12 cellular contexts compared by ENCODE assay signal in genomic region chr5:21236896-21237830, GRCh38.
DNase-seq lines count a peak whose midpoint lies in the region; ATAC-seq and TF ChIP-seq lines count a peak whose summit lies in the region.
"Had no signal": no experiment of that assay in that cellular context is flagged by ENCODE, and none has a peak within 500 bp of the region (broad histone marks: within the 10 kb centered on the region; RNA-seq: fewer than 3 reads in every experiment).

No MANE protein-coding gene starts in this region.

- H2AFZ ChIP-seq in smooth muscle cell (ENCODE audit: low read depth), result peak overlapping the region; percentile 8

- peak overlapping the region; percentile 52 for H3K4me2 ChIP-seq in smooth muscle cell

- H3K9ac ChIP-seq in SK-N-MC (ENCODE audit: insufficient read length) (peak overlapping the region; percentile 56), smooth muscle cell (ENCODE audit: low read depth) (peak overlapping the region; percentile 8)

- H3K27ac ChIP-seq in SK-N-MC (peak overlapping the region; percentile 75), smooth muscle cell (ENCODE audit: low read depth) (peak overlapping the region; percentile 83)
- H3K27ac ChIP-seq: skin epidermis had no signal

- 21% methylated on average over 3 of the region's 3 CpGs for WGBS in smooth muscle cell (ENCODE audit: low lambda C conversion rate)

- H3K79me2 ChIP-seq in smooth muscle cell (ENCODE audit: low read depth), result no peaks in the 10 kb centered on the region

- DNase-seq in NCI-H1694 treated with DMSO at 0.1 percent for 48 hours (lab: John Stamatoyannopoulos, UW) (peak; percentile 28), NCI-H1694 (lab: John Stamatoyannopoulos, UW) (no peak), SK-N-MC (ENCODE audit: low read depth, low spot score) (no peak), fibroblast of the aortic adventitia (ENCODE audit: low read depth) (peak; percentile 5), smooth muscle cell (lab: John Stamatoyannopoulos, UW; ENCODE audit: unreplicated experiment) (no peak), SHP77 (lab: John Stamatoyannopoulos, UW) (no peak), left lobe of liver (ENCODE audit: low spot score) (no peak)
- DNase-seq in effector CD8-positive, alpha-beta T cell (lab: John Stamatoyannopoulos, UW), result no peak
- DNase-seq: DMS79 treated with DMSO at 0.1 percent for 48 hours, mucosa of descending colon had no signal

- H3K36me3 ChIP-seq in SK-N-MC (ENCODE audit: insufficient read depth, low read length) (no peaks in the 10 kb centered on the region), smooth muscle cell (ENCODE audit: low read depth) (no peaks in the 10 kb centered on the region)

- H3K27me3 ChIP-seq in smooth muscle cell (ENCODE audit: low read depth), result no peaks in the 10 kb centered on the region

- TF ChIP-seq CTCF in fibroblast of the aortic adventitia (IDR thresholded peaks at IDR 0.05; ENCODE audit: insufficient read depth, low read length), result no peak
- TF ChIP-seq CTCF in smooth muscle cell (IDR thresholded peaks at IDR 0.05; ENCODE audit: borderline replicate concordance, insufficient read depth, poor library complexity, severe bottlenecking), result no peak

- no peaks in the 10 kb centered on the region for H4K20me1 ChIP-seq in smooth muscle cell (ENCODE audit: low read depth)

- no peaks in the 10 kb centered on the region for H3F3A ChIP-seq in smooth muscle cell (ENCODE audit: low read depth)

- H3K4me1 ChIP-seq in smooth muscle cell (ENCODE audit: low read depth), result no peaks in the 10 kb centered on the region

- H3K9me3 ChIP-seq in SK-N-MC (ENCODE audit: low read depth, low read length), result no peaks in the 10 kb centered on the region
- H3K9me3 ChIP-seq in smooth muscle cell (replicated peaks; ENCODE audit: low read depth), result no peaks in the 10 kb centered on the region

- no peak overlapping the region for H3K4me3 ChIP-seq in SK-N-MC
- H3K4me3 ChIP-seq in fibroblast of the aortic adventitia (ENCODE audit: low read depth, low read length), result no peak overlapping the region
- no peak overlapping the region for H3K4me3 ChIP-seq in smooth muscle cell
- H3K4me3 ChIP-seq: mucosa of descending colon, skin epidermis had no signal

- no peak for ATAC-seq in left lobe of liver
- ATAC-seq: activated CD4-positive, CD25-positive, alpha-beta regulatory T cell treated with anti-CD3 and anti-CD28 coated beads, Interleukin-2, amount 50 U/mL, for 24 hours; mucosa of descending colon had no signal

Comparison
In these comparisons a context has a peak if more than half of its experiments do, and no peak if none do; other contexts are left out.
1. DNase-seq: peak in NCI-H1694 treated with DMSO at 0.1 percent for 48 hours (single experiment) and fibroblast of the aortic adventitia (single experiment); none in NCI-H1694 (single experiment), SK-N-MC (single experiment), smooth muscle cell (single experiment), SHP77 (0 of 2), effector CD8-positive, alpha-beta T cell (single experiment) and left lobe of liver (single experiment).